In genomic region chr18:62450546-62451395, GRCh38 we compare ENCODE assay signal across 11 cellular contexts.
A peak's percentile ranks its signal among the peaks of the same experiment; 100 is the strongest.
DNase-seq lines count a peak whose midpoint lies in the region; ATAC-seq and TF ChIP-seq lines count a peak whose summit lies in the region.
"Had no signal": no experiment of that assay in that cellular context is flagged by ENCODE, and none has a peak within 500 bp of the region (broad histone marks: within the 10 kb centered on the region; RNA-seq: fewer than 3 reads in every experiment).

No MANE protein-coding gene starts in this region.

- TF ChIP-seq CTCF in right lobe of liver (IDR thresholded peaks at IDR 0.05): no peak

- intact Hi-C loops in right lobe of liver (cut with DNase I): loop anchor here in 1 of 2 donors (10.0 kb wide), 1 partner anchor 54 kb away; no protein-coding TSS in a partner anchor

- no peaks in the 10 kb centered on the region for H3K27me3 ChIP-seq in right lobe of liver
- H3K27me3 ChIP-seq: BLaER1 had no signal

- H3K9me3 ChIP-seq in right lobe of liver: no peaks in the 10 kb centered on the region

- H3K36me3 ChIP-seq in right lobe of liver: no peaks in the 10 kb centered on the region
- H3K36me3 ChIP-seq: BLaER1 had no signal

- DNase-seq in NCI-H2227 (lab: John Stamatoyannopoulos, UW; ENCODE audit: unreplicated experiment): peak; percentile 16
- no peak for DNase-seq in NCI-H2227 treated with DMSO at 0.1 percent for 48 hours (lab: John Stamatoyannopoulos, UW)
- DNase-seq in NCI-H82 treated with DMSO at 0.1 percent for 48 hours (lab: John Stamatoyannopoulos, UW; ENCODE audit: unreplicated experiment): peak; percentile 74
- DNase-seq in cerebellum (ENCODE audit: low spot score): peak; percentile 81
- peak; percentile 89 to 92 (median 92) for DNase-seq in right lobe of liver
- no peak for DNase-seq in NCI-H526 (lab: John Stamatoyannopoulos, UW)
- no peak for DNase-seq in DMS114 treated with DMSO at 0.1 percent for 48 hours (lab: John Stamatoyannopoulos, UW; ENCODE audit: unreplicated experiment)

- TF ChIP-seq POLR2A in right lobe of liver (IDR thresholded peaks at IDR 0.05): no peak

- peak overlapping the region; percentile 20 to 68 (median 65) for H3K27ac ChIP-seq in right lobe of liver
- H3K27ac ChIP-seq: BLaER1 had no signal

- H3K4me3 ChIP-seq in right lobe of liver: no peak overlapping the region
- H3K4me3 ChIP-seq: BLaER1 had no signal

- WGBS in right lobe of liver (ENCODE audit: insufficient coverage, low coverage, low lambda C conversion rate, missing lambda C conversion rate): 8% methylated on average over 15 of the region's 15 CpGs

- peaks cover 0 to 52% (median 17%) of the 10 kb centered on the region in 4 donors for H3K4me1 ChIP-seq in right lobe of liver
- H3K4me1 ChIP-seq: BLaER1 had no signal

- ATAC-seq in right lobe of liver (peak; percentile 73 to 80 (median 78)), GM21360 (IDR thresholded peaks at IDR 0.05; ENCODE audit: unreplicated experiment) (no peak)
- ATAC-seq: naive thymus-derived CD8-positive, alpha-beta T cell; T-cell had no signal

Comparison
In these comparisons a context has a peak if more than half of its experiments do, and no peak if none do; other contexts are left out.
1. DNase-seq: peak in NCI-H2227 (single experiment), NCI-H82 treated with DMSO at 0.1 percent for 48 hours (single experiment), cerebellum (single experiment) and right lobe of liver (3 of 3); none in NCI-H2227 treated with DMSO at 0.1 percent for 48 hours (single experiment), NCI-H526 (0 of 2) and DMS114 treated with DMSO at 0.1 percent for 48 hours (single experiment).